In the genomic region with DNA sequence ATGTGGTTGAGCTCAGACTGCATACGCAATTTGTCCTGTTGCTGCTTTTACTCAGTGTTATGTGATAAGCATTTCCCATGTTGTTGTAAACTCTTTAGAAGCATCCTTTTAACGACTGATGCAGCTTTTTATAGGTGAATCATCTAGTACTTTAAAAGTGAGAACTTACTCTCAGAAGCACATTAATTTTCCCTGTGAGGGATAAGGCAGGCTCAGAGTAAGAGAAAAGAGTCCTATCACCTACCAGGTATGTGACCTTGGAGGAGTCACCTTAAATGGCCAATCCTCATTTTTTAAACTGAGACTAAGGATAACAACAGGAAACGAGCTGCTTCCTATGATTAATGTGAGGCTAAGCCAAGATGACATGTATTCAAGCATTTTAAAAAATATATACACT, we compare ENCODE assay signal across 1 cellular context.
TF ChIP-seq lines count a peak whose summit lies in the region.

No MANE protein-coding gene starts in this region.

TF ChIP-seq in SK-N-SH, 30 proteins besides CTCF, POLR2A, EP300 and RAD21:
- TF ChIP-seq, protein P1, sequence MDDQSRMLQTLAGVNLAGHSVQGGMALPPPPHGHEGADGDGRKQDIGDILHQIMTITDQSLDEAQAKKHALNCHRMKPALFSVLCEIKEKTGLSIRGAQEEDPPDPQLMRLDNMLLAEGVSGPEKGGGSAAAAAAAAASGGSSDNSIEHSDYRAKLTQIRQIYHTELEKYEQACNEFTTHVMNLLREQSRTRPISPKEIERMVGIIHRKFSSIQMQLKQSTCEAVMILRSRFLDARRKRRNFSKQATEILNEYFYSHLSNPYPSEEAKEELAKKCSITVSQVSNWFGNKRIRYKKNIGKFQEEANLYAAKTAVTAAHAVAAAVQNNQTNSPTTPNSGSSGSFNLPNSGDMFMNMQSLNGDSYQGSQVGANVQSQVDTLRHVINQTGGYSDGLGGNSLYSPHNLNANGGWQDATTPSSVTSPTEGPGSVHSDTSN (IDR thresholded peaks at IDR 0.05) = peak; percentile 54; the same call in 1 of the 2 replicates
- TF ChIP-seq, protein P2, sequence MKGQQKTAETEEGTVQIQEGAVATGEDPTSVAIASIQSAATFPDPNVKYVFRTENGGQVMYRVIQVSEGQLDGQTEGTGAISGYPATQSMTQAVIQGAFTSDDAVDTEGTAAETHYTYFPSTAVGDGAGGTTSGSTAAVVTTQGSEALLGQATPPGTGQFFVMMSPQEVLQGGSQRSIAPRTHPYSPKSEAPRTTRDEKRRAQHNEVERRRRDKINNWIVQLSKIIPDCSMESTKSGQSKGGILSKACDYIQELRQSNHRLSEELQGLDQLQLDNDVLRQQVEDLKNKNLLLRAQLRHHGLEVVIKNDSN (IDR thresholded peaks at IDR 0.05; ENCODE audit: borderline replicate concordance, low read depth) = no peak
- TF ChIP-seq EZH2phosphoT487 (IDR thresholded peaks at IDR 0.05; ENCODE audit: borderline replicate concordance, low read depth) = no peak
